ENCODE assay signal across 1 cellular context in genomic region chr4:104901438-104901837, GRCh38.
TF ChIP-seq lines count a peak whose summit lies in the region.

No MANE protein-coding gene starts in this region.

TF ChIP-seq in WTC11, 78 proteins besides CTCF, POLR2A, EP300 and RAD21 (continued from another document):
- TF ChIP-seq, protein P1, sequence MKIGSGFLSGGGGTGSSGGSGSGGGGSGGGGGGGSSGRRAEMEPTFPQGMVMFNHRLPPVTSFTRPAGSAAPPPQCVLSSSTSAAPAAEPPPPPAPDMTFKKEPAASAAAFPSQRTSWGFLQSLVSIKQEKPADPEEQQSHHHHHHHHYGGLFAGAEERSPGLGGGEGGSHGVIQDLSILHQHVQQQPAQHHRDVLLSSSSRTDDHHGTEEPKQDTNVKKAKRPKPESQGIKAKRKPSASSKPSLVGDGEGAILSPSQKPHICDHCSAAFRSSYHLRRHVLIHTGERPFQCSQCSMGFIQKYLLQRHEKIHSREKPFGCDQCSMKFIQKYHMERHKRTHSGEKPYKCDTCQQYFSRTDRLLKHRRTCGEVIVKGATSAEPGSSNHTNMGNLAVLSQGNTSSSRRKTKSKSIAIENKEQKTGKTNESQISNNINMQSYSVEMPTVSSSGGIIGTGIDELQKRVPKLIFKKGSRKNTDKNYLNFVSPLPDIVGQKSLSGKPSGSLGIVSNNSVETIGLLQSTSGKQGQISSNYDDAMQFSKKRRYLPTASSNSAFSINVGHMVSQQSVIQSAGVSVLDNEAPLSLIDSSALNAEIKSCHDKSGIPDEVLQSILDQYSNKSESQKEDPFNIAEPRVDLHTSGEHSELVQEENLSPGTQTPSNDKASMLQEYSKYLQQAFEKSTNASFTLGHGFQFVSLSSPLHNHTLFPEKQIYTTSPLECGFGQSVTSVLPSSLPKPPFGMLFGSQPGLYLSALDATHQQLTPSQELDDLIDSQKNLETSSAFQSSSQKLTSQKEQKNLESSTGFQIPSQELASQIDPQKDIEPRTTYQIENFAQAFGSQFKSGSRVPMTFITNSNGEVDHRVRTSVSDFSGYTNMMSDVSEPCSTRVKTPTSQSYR (CRISPR knock-in tag; IDR thresholded peaks at IDR 0.05): no peak
- no peak for TF ChIP-seq CREB1 (CRISPR knock-in tag; IDR thresholded peaks at IDR 0.05)
- no peak for TF ChIP-seq RORB (CRISPR knock-in tag; IDR thresholded peaks at IDR 0.05)
- no peak for TF ChIP-seq ZNF263 (CRISPR knock-in tag; IDR thresholded peaks at IDR 0.05; ENCODE audit: low read depth)
- TF ChIP-seq ATF1 (CRISPR knock-in tag; IDR thresholded peaks at IDR 0.05): no peak
- TF ChIP-seq GRHL2 (CRISPR knock-in tag; IDR thresholded peaks at IDR 0.05; ENCODE audit: insufficient replicate concordance, severe bottlenecking): no peak
- no peak for TF ChIP-seq USF2 (CRISPR knock-in tag; IDR thresholded peaks at IDR 0.05)
TF ChIP-seq in WTC11: peak in this region for 0.
